Comparison of ENCODE assay signal across 8 cellular contexts in the genomic region with DNA sequence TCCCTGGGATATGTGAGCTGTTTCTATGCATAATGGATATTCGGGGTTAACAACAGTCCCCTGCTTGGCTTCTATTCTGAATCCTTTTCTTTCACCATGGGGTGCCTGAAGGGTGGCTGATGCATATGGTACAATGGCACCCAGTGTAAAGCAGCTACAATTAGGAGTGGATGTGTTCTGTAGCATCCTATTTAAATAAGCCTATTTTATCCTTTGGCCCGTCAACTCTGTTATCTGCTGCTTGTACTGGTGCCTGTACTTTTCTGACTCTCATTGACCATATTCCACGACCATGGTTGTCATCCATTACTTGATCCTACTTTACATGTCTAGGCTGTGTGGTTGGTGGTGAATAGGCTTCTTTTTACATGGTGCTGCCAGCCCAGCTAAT. TPM values are rescaled to one million over a fixed set of nuclear protein-coding genes. Genes with fewer than 3 reads are reported as not detected.
DNase-seq lines count a peak whose midpoint lies in the region; ATAC-seq and TF ChIP-seq lines count a peak whose summit lies in the region.

No MANE protein-coding gene starts in this region.

- 42 to 43% methylated on average over 3 of the region's 3 CpGs for WGBS in testis, 2 donors

- no peak for TF ChIP-seq CTCF in kidney epithelial cell (IDR thresholded peaks at IDR 0.05; ENCODE audit: insufficient read depth, low read length, poor library complexity, severe bottlenecking)
- no peak for TF ChIP-seq CTCF in testis (IDR thresholded peaks at IDR 0.05)

- peaks cover 10% of the 10 kb centered on the region for H3K4me1 ChIP-seq in testis

- H3K27ac ChIP-seq in testis = peak overlapping the region; percentile 97

- H3K36me3 ChIP-seq in kidney epithelial cell (ENCODE audit: control insufficient read depth, insufficient read depth, low read length) = no peaks in the 10 kb centered on the region
- no peaks in the 10 kb centered on the region for H3K36me3 ChIP-seq in testis (ENCODE audit: low read depth, missing control alignments)

- no peak for TF ChIP-seq POLR2A in testis (IDR thresholded peaks at IDR 0.05)

- no peaks in the 10 kb centered on the region for H3K9me3 ChIP-seq in testis

- H3K9me3 Mint-ChIP-seq in activated CD4-positive, alpha-beta T cell treated with anti-CD3 and anti-CD28 coated beads, Interleukin-2, amount 10 ng/mL, durations not matched to agents 24 days and 14 days = peaks cover 28% of the 10 kb centered on the region
- peaks cover 29% of the 10 kb centered on the region for H3K9me3 Mint-ChIP-seq in activated naive CD8-positive, alpha-beta T cell (ENCODE audit: low read depth)

- H3K4me3 ChIP-seq in kidney epithelial cell (ENCODE audit: low read depth, low read length) (peak overlapping the region; percentile 80), testis (peak overlapping the region; percentile 88 to 97)

- no peak for ATAC-seq in HG03439 (IDR thresholded peaks at IDR 0.05; ENCODE audit: unreplicated experiment)

- peaks cover 31% of the 10 kb centered on the region for H3K4me1 Mint-ChIP-seq in activated CD4-positive, alpha-beta T cell treated with anti-CD3 and anti-CD28 coated beads, Interleukin-2, amount 10 ng/mL, durations not matched to agents 24 days and 14 days
- H3K4me1 Mint-ChIP-seq in activated naive CD8-positive, alpha-beta T cell (ENCODE audit: low read depth) = peaks cover 39% of the 10 kb centered on the region

- H3K27ac Mint-ChIP-seq in activated CD4-positive, alpha-beta T cell treated with anti-CD3 and anti-CD28 coated beads, Interleukin-2, amount 10 ng/mL, durations not matched to agents 24 days and 14 days = peak overlapping the region; percentile 99
- peak overlapping the region; percentile 76 for H3K27ac Mint-ChIP-seq in activated naive CD8-positive, alpha-beta T cell

- H3K27me3 Mint-ChIP-seq in activated CD4-positive, alpha-beta T cell treated with anti-CD3 and anti-CD28 coated beads, Interleukin-2, amount 10 ng/mL, durations not matched to agents 24 days and 14 days = peaks cover 4% of the 10 kb centered on the region
- H3K27me3 Mint-ChIP-seq in activated naive CD8-positive, alpha-beta T cell = no peaks in the 10 kb centered on the region

- peaks cover 89% of the 10 kb centered on the region for H3K36me3 Mint-ChIP-seq in activated CD4-positive, alpha-beta T cell treated with anti-CD3 and anti-CD28 coated beads, Interleukin-2, amount 10 ng/mL, durations not matched to agents 24 days and 14 days (ENCODE audit: low read depth)
- peaks cover 63% of the 10 kb centered on the region for H3K36me3 Mint-ChIP-seq in activated naive CD8-positive, alpha-beta T cell

- intact Hi-C loops in activated CD4-positive, alpha-beta T cell treated with anti-CD3 and anti-CD28 coated beads, Interleukin-2, amount 10 ng/mL, durations not matched to agents 24 days and 14 days (cut with micrococcal nuclease) = no loop called here
- intact Hi-C loops in testis (cut with DNase I; ENCODE audit: low total_unique reads) = no loop called here

- H3K27me3 ChIP-seq in kidney epithelial cell (ENCODE audit: control insufficient read depth, insufficient read depth, low read length) = no peaks in the 10 kb centered on the region
- no peaks in the 10 kb centered on the region for H3K27me3 ChIP-seq in testis

- DNase-seq in activated CD4-positive, alpha-beta T cell treated with anti-CD3 and anti-CD28 coated beads, Interleukin-2, amount 10 ng/mL, durations not matched to agents 24 days and 14 days = no peak
- DNase-seq in activated CD4-positive, alpha-beta T cell treated with anti-CD3 and anti-CD28 coated beads for 48 hours = no peak
- DNase-seq in kidney epithelial cell (ENCODE audit: low read depth) (no peak), testis (no peak), SIG-M5 (lab: John Stamatoyannopoulos, UW) (no peak)
- DNase-seq in stimulated activated CD4-positive, alpha-beta T cell treated with anti-CD3 and anti-CD28 coated beads, Interleukin-2, amount 100 ng/mL, for 24 hours = no peak

- H3K4me3 Mint-ChIP-seq in activated CD4-positive, alpha-beta T cell treated with anti-CD3 and anti-CD28 coated beads, Interleukin-2, amount 10 ng/mL, durations not matched to agents 24 days and 14 days = peak overlapping the region; percentile 98
- H3K4me3 Mint-ChIP-seq in activated naive CD8-positive, alpha-beta T cell = peak overlapping the region; percentile 89

RNA-seq across cellular contexts. Expression of a gene that starts 1.3 kb away (rescaled TPM):
- total RNA-seq in activated CD4-positive, alpha-beta T cell treated with anti-CD3 and anti-CD28 coated beads, Interleukin-2, amount 10 ng/mL, durations not matched to agents 24 days and 14 days = 68.1 and 69.1 TPM in 2 replicates
- total RNA-seq in kidney epithelial cell (68.7 and 72.5 TPM in 2 replicates), testis (100 to 1,000 TPM; 134 to 182 TPM)
- polyA plus RNA-seq in testis (ENCODE audit: insufficient read depth, low read depth, low replicate concordance) = 157 TPM

RNA-seq across cellular contexts. Expression of a gene that starts 1.8 kb away (rescaled TPM):
- 50.6 and 50.8 TPM in 2 replicates for total RNA-seq in activated CD4-positive, alpha-beta T cell treated with anti-CD3 and anti-CD28 coated beads, Interleukin-2, amount 10 ng/mL, durations not matched to agents 24 days and 14 days
- total RNA-seq in kidney epithelial cell (30.8 and 35.1 TPM in 2 replicates), testis (10 to 100 TPM; 65.5 to 81.0 TPM)
- 64.8 TPM for polyA plus RNA-seq in testis (ENCODE audit: insufficient read depth, low read depth, low replicate concordance)
